ENCODE assay signal across 8 cellular contexts in the genomic region with DNA sequence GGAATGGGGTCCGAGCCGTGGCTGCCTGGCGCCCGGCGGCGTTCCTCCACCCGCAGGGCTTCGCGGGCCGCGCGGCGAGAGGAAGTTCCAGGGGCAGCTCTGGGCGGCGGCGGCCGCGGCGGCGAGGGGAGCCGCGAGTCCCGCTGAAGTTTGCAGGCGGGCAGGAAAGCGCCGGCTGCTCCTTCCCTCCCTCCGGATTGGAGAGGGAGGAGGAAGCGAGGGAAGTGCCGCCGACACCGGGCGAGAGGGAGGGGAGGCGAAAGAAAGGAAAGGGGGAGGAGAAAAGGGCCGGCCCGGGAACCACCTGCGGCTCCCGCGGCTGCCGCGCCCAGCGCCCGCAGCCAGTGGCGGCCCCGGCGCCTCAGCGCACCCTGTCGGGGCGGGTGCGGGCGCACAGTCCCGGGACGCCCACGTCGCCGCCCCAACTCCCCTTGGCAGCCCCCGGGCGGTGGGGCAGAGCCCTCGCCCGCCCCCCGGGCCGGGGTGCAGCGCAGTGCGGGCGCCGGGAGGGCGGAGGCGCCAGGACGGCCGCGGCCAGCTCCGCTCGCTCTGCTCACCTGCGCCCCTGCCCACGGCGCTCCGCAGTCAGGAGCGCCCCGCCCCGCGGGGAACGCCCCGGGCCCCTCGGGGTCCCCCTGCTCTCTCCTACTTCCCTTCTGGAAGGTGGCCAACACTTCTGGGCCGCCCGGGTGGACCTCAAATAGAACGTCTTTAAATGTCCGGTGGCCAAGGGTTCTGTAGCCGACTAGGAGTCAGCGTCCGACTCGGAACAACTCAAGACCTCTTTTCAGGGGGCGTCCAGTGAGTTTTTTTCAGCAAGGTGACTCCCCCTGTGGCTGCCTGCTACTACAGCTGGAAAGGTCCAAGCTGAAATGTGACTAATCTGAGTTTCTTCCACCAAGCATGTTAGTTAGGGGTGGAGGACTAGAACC.
A peak's percentile ranks its signal among the peaks of the same experiment; 100 is the strongest.
DNase-seq lines count a peak whose midpoint lies in the region; ATAC-seq, FAIRE-seq and TF ChIP-seq lines count a peak whose summit lies in the region.

No MANE protein-coding gene starts in this region.

- intact Hi-C loops in Panc1 (cut with micrococcal nuclease; ENCODE audit: unreplicated experiment) (no loop called here), heart right ventricle (cut with DNase I) (loop anchor here in 8 of 10 donors (1.0 to 10.0 kb wide), 7 partner anchors 72 to 106 kb away; no protein-coding TSS in a partner anchor), pancreas (cut with DNase I) (loop anchor here in 2 of 3 donors (10.0 kb wide), 1 partner anchor 72 kb away; no protein-coding TSS in a partner anchor)

- H3K4me3 ChIP-seq in HUES48 (ENCODE audit: low read depth, low read length) (peak overlapping the region; percentile 82), Panc1 (ENCODE audit: low read depth in 2 of 2, low read length in 2 of 2) (peak overlapping the region; percentile 69 to 87), heart right ventricle (peak overlapping the region; percentile 48 to 88 (median 72)), pancreas (peak overlapping the region; percentile 75 to 95 (median 87))

- H3K27ac Mint-ChIP-seq in activated naive CD8-positive, alpha-beta T cell treated with anti-CD3 and anti-CD28 coated beads, Interleukin-2, amount 10 ng/mL, durations not matched to agents 7 days and 5 days: no peak overlapping the region

- no peaks in the 10 kb centered on the region for H3K36me3 ChIP-seq in HUES48 (ENCODE audit: control insufficient read depth, insufficient read depth, low read length)
- H3K36me3 ChIP-seq in Panc1 (ENCODE audit: control insufficient read depth, insufficient read depth, low read length): no peaks in the 10 kb centered on the region
- no peaks in the 10 kb centered on the region for H3K36me3 ChIP-seq in heart right ventricle
- H3K36me3 ChIP-seq in pancreas: no peaks in the 10 kb centered on the region

- peak overlapping the region; percentile 85 for H3K9ac ChIP-seq in HUES48 (ENCODE audit: low read depth, low read length)

- peak; percentile 55 for ATAC-seq in GM21529 (IDR thresholded peaks at IDR 0.05; ENCODE audit: unreplicated experiment)
- ATAC-seq in Panc1: peak; percentile 83
- peak; percentile 56 for ATAC-seq in activated naive CD8-positive, alpha-beta T cell treated with anti-CD3 and anti-CD28 coated beads, Interleukin-2, amount 10 ng/mL, durations not matched to agents 7 days and 5 days (ENCODE audit: low read depth)
- ATAC-seq in heart right ventricle: peak; percentile 52 to 67 (median 57)
- peak; percentile 81 to 89 (median 88) for ATAC-seq in pancreas

- H3K27me3 Mint-ChIP-seq in activated naive CD8-positive, alpha-beta T cell treated with anti-CD3 and anti-CD28 coated beads, Interleukin-2, amount 10 ng/mL, durations not matched to agents 7 days and 5 days: peaks cover 41% of the 10 kb centered on the region

- POLR2A ChIA-PET in Panc1 (lab: Charles Lee): no interaction called here
- POLR2A ChIA-PET in activated naive CD8-positive, alpha-beta T cell treated with anti-CD3 and anti-CD28 coated beads, Interleukin-2, amount 10 ng/mL, durations not matched to agents 7 days and 5 days (lab: Charles Lee): interaction anchor here (0.5 kb wide), 1 partner anchor 577 kb away, joined by 3 read pairs; no protein-coding TSS in a partner anchor

- no peaks in the 10 kb centered on the region for H3K9me3 ChIP-seq in HUES48 (ENCODE audit: control insufficient read depth, insufficient read depth, low read length)
- H3K9me3 ChIP-seq in Panc1 (ENCODE audit: control insufficient read depth, insufficient read depth, low read depth, low read length): no peaks in the 10 kb centered on the region
- no peaks in the 10 kb centered on the region for H3K9me3 ChIP-seq in heart right ventricle
- no peaks in the 10 kb centered on the region for H3K9me3 ChIP-seq in pancreas

- BruUV-seq in Panc1 (replicated peaks; lab: Mats Ljungman, UMichigan): no TSS peak

- H3K27me3 ChIP-seq in HUES48 (ENCODE audit: control insufficient read depth, insufficient read depth, low read length): peaks cover 9% of the 10 kb centered on the region
- H3K27me3 ChIP-seq in Panc1 (ENCODE audit: control insufficient read depth, insufficient read depth, low read length): no peaks in the 10 kb centered on the region
- H3K27me3 ChIP-seq in heart right ventricle: peaks cover 0 to 7% (median 0%) of the 10 kb centered on the region in 7 donors
- no peaks in the 10 kb centered on the region for H3K27me3 ChIP-seq in pancreas

- H3K4me1 Mint-ChIP-seq in activated naive CD8-positive, alpha-beta T cell treated with anti-CD3 and anti-CD28 coated beads, Interleukin-2, amount 10 ng/mL, durations not matched to agents 7 days and 5 days: peaks cover 3% of the 10 kb centered on the region

- peaks cover 13% of the 10 kb centered on the region for H3K4me1 ChIP-seq in HUES48 (ENCODE audit: control insufficient read depth, insufficient read depth, low read length)
- peaks cover 11% of the 10 kb centered on the region for H3K4me1 ChIP-seq in Panc1 (ENCODE audit: control insufficient read depth, insufficient read depth, low read length)
- peaks cover 0 to 14% (median 9%) of the 10 kb centered on the region in 9 donors for H3K4me1 ChIP-seq in heart right ventricle
- peaks cover 0 to 4% (median 0%) of the 10 kb centered on the region in 3 donors for H3K4me1 ChIP-seq in pancreas

- in situ Hi-C loops in Panc1 (cut with HindIII; ENCODE audit: low pct_unique_long_range_greater_than_20kb, low sequenced_read_pairs): no loop called here

- peak overlapping the region; percentile 87 for H3K27ac ChIP-seq in HUES48 (ENCODE audit: low read depth, low read length)
- peak overlapping the region; percentile 69 for H3K27ac ChIP-seq in Panc1 (ENCODE audit: low read length)
- H3K27ac ChIP-seq in heart right ventricle: peak overlapping the region; percentile 46 to 82 (median 75)
- H3K27ac ChIP-seq in pancreas: peak overlapping the region; percentile 55 to 83 (median 78)

- H3K36me3 Mint-ChIP-seq in activated naive CD8-positive, alpha-beta T cell treated with anti-CD3 and anti-CD28 coated beads, Interleukin-2, amount 10 ng/mL, durations not matched to agents 7 days and 5 days: no peaks in the 10 kb centered on the region

- H3K4me3 Mint-ChIP-seq in activated naive CD8-positive, alpha-beta T cell treated with anti-CD3 and anti-CD28 coated beads, Interleukin-2, amount 10 ng/mL, durations not matched to agents 7 days and 5 days: peak overlapping the region; percentile 81

- no peaks in the 10 kb centered on the region for H3K9me3 Mint-ChIP-seq in activated naive CD8-positive, alpha-beta T cell treated with anti-CD3 and anti-CD28 coated beads, Interleukin-2, amount 10 ng/mL, durations not matched to agents 7 days and 5 days

- 1% methylated on average over 68 to 83 of the region's 92 CpGs for WGBS in heart right ventricle, 2 donors
- 0 to 1% methylated on average over 59 to 92 of the region's 92 CpGs for WGBS in pancreas, 2 donors

- no peak for FAIRE-seq in pancreas (lab: Jason Lieb, UNC)

- CTCF ChIA-PET in Panc1 (lab: Charles Lee): interaction anchor here (0.5 to 0.6 kb wide), 2 partner anchors 81 to 402 kb away, joined by 3 to 5 read pairs; no protein-coding TSS in a partner anchor

- TF ChIP-seq CTCF in Panc1 (IDR thresholded peaks at IDR 0.05): peak; percentile 19
- TF ChIP-seq CTCF in heart right ventricle (IDR thresholded peaks at IDR 0.05): peak in 1 of 9 donors; percentile 21
- TF ChIP-seq CTCF in pancreas (IDR thresholded peaks at IDR 0.05): no peak

- DNase-seq in EL (peak; percentile 75), Panc1 (ENCODE audit: low read depth, low spot score) (no peak), heart right ventricle (peak; percentile 47 to 63), pancreas (peak; percentile 77 to 92 (median 84)), OCI-M2 (lab: John Stamatoyannopoulos, UW; ENCODE audit: unreplicated experiment) (no peak)
- peak; percentile 67 for DNase-seq in activated naive CD8-positive, alpha-beta T cell treated with anti-CD3 and anti-CD28 coated beads, Interleukin-2, amount 10 ng/mL, durations not matched to agents 7 days and 5 days

Comparison
In these comparisons a context has a peak if more than half of its experiments do, and no peak if none do; other contexts are left out.
1. DNase-seq: peak in EL (single experiment), activated naive CD8-positive, alpha-beta T cell treated with anti-CD3 and anti-CD28 coated beads, Interleukin-2, amount 10 ng/mL, durations not matched to agents 7 days and 5 days (single experiment), heart right ventricle (2 of 2) and pancreas (6 of 6); none in Panc1 (single experiment) and OCI-M2 (single experiment).
2. Peak in every context shown above with its lines, with median percentiles within 50 percentile points of each other: ATAC-seq, H3K27ac ChIP-seq and H3K4me3 ChIP-seq.